In genomic region chr3:32373844-32374243, GRCh38 we compare ENCODE assay signal across 21 cellular contexts.
"Had no signal": no experiment of that assay in that cellular context is flagged by ENCODE, and none has a peak within 500 bp of the region (broad histone marks: within the 10 kb centered on the region; RNA-seq: fewer than 3 reads in every experiment).

No MANE protein-coding gene starts in this region.

- ATAC-seq: activated T-cell treated with anti-CD3 and anti-CD28 coated beads, Interleukin-2, amount 50 U/mL, for 4 hours; foreskin keratinocyte had no signal

- H3K4me1 ChIP-seq: ascending aorta, colonic mucosa, foreskin keratinocyte, left ventricle myocardium inferior, stomach had no signal

- H3K4me3 ChIP-seq: ascending aorta, colonic mucosa, left ventricle myocardium inferior, stomach, vagina had no signal

- H3K36me3 Mint-ChIP-seq: activated naive CD4-positive, alpha-beta T cell treated with anti-CD3 and anti-CD28 coated beads, Interleukin-2, amount 10 ng/mL, durations not matched to agents 7 days and 5 days had no signal

- H3K27me3 Mint-ChIP-seq: activated naive CD4-positive, alpha-beta T cell treated with anti-CD3 and anti-CD28 coated beads, Interleukin-2, amount 10 ng/mL, durations not matched to agents 7 days and 5 days; central memory CD8-positive, alpha-beta T cell had no signal

- H3K36me3 ChIP-seq: ascending aorta, colonic mucosa, stomach, vagina had no signal

- H3K9me3 Mint-ChIP-seq: activated naive CD4-positive, alpha-beta T cell treated with anti-CD3 and anti-CD28 coated beads, Interleukin-2, amount 10 ng/mL, durations not matched to agents 7 days and 5 days; activated T-cell treated with anti-CD3 and anti-CD28 coated beads, Interleukin-2, amount 50 U/mL, for 4 hours; central memory CD8-positive, alpha-beta T cell; endodermal cell; neural crest cell had no signal

- H3K9me3 ChIP-seq: ascending aorta, colonic mucosa, left ventricle myocardium inferior, stomach, vagina had no signal

- H3K4me3 Mint-ChIP-seq: activated naive CD4-positive, alpha-beta T cell treated with anti-CD3 and anti-CD28 coated beads, Interleukin-2, amount 10 ng/mL, durations not matched to agents 7 days and 5 days; activated T-cell treated with anti-CD3 and anti-CD28 coated beads, Interleukin-2, amount 50 U/mL, for 4 hours; central memory CD8-positive, alpha-beta T cell; endodermal cell; neural crest cell had no signal

- H3K27ac Mint-ChIP-seq: activated naive CD4-positive, alpha-beta T cell treated with anti-CD3 and anti-CD28 coated beads, Interleukin-2, amount 10 ng/mL, durations not matched to agents 7 days and 5 days; endodermal cell had no signal

- H3K27me3 ChIP-seq: ascending aorta, colonic mucosa, foreskin keratinocyte, stomach, vagina had no signal

- H3K4me1 Mint-ChIP-seq: endodermal cell had no signal

- H3K27ac ChIP-seq: ascending aorta, colonic mucosa, epithelial cell of prostate, foreskin keratinocyte, left ventricle myocardium inferior, stomach, vagina had no signal

- DNase-seq: activated CD4-positive, alpha-beta T cell treated with anti-CD3 and anti-CD28 coated beads, Interleukin-2, amount 50 U/mL, for 1 hour; activated CD4-positive, CD25-positive, alpha-beta regulatory T cell treated with anti-CD3 and anti-CD28 coated beads, Interleukin-2, amount 50 U/mL, for 72 hours; activated CD8-positive, alpha-beta memory T cell treated with anti-CD3 and anti-CD28 coated beads, Interleukin-2, amount 50 U/mL, for 4 hours; activated naive CD4-positive, alpha-beta T cell treated with anti-CD3 and anti-CD28 coated beads, Interleukin-2, amount 10 ng/mL, durations not matched to agents 7 days and 5 days; activated T-cell treated with anti-CD3 and anti-CD28 coated beads, Interleukin-2, amount 50 U/mL, for 4 hours; colonic mucosa; endodermal cell; foreskin keratinocyte; kidney glomerular epithelial cell; left ventricle myocardium inferior; mammary epithelial cell; midbrain; retina; stomach; T1000; trophoblast cell had no signal
